In genomic region chr1:29991025-29991424, GRCh38 we compare ENCODE assay signal across 20 cellular contexts.
DNase-seq lines count a peak whose midpoint lies in the region; ATAC-seq and TF ChIP-seq lines count a peak whose summit lies in the region.
"Had no signal": no experiment of that assay in that cellular context is flagged by ENCODE, and none has a peak within 500 bp of the region (broad histone marks: within the 10 kb centered on the region; RNA-seq: fewer than 3 reads in every experiment).

No MANE protein-coding gene starts in this region.

- H3K4me3 ChIP-seq in mesendoderm (ENCODE audit: low read length) (no peak overlapping the region), PC-9 (no peak overlapping the region)

- no peaks in the 10 kb centered on the region for H3F3A ChIP-seq in PC-9 (ENCODE audit: insufficient read depth, low read depth)

- H3K56ac ChIP-seq in mesendoderm (ENCODE audit: low read length) = no peak overlapping the region

- H3K4me3 Mint-ChIP-seq in activated CD8-positive, alpha-beta T cell treated with anti-CD3 and anti-CD28 coated beads for 36 hours = no peak overlapping the region
- H3K4me3 Mint-ChIP-seq: CD4-positive, alpha-beta memory T cell; central memory CD8-positive, alpha-beta T cell; neural crest cell had no signal

- H3K27me3 ChIP-seq in mesendoderm (ENCODE audit: insufficient read depth, low read length, poor library complexity) (no peaks in the 10 kb centered on the region), PC-9 (ENCODE audit: insufficient read depth, low read depth) (no peaks in the 10 kb centered on the region)

- no TSS peak for BruUV-seq in PC-9 (replicated peaks; lab: Mats Ljungman, UMichigan)

- no peak overlapping the region for H2AK5ac ChIP-seq in mesendoderm (ENCODE audit: low read length)

- intact Hi-C loops in left ventricle myocardium superior (cut with micrococcal nuclease) (no loop called here), PC-9 (cut with micrococcal nuclease; ENCODE audit: unreplicated experiment) (no loop called here)
- intact Hi-C loops in activated CD8-positive, alpha-beta T cell treated with anti-CD3 and anti-CD28 coated beads for 36 hours (cut with micrococcal nuclease) = no loop called here

- H3K9me3 Mint-ChIP-seq in activated CD8-positive, alpha-beta T cell treated with anti-CD3 and anti-CD28 coated beads for 36 hours = peaks cover 20% of the 10 kb centered on the region

- ATAC-seq in left ventricle myocardium superior (peak; percentile 61), HG03520 (IDR thresholded peaks at IDR 0.05; ENCODE audit: unreplicated experiment) (no peak)
- no peak for ATAC-seq in activated CD8-positive, alpha-beta T cell treated with anti-CD3 and anti-CD28 coated beads for 36 hours
- ATAC-seq: stimulated activated naive CD8-positive, alpha-beta T cell treated with anti-CD3 and anti-CD28 coated beads, Interleukin-15, Interleukin-2, amounts not matched to agents 100 U/mL and 50 U/mL, for 24 hours had no signal

- H3K4ac ChIP-seq in mesendoderm (ENCODE audit: low read depth, low read length) = no peak overlapping the region

- H3K36me3 ChIP-seq in mesendoderm (ENCODE audit: control insufficient read depth, insufficient read depth, low read length) (no peaks in the 10 kb centered on the region), PC-9 (ENCODE audit: low read depth) (no peaks in the 10 kb centered on the region)

- DNase-seq in stimulated activated CD4-positive, alpha-beta T cell treated with anti-CD3 and anti-CD28 coated beads, Interleukin-15, amount 100 ng/mL, for 24 hours = peak; percentile 6
- DNase-seq in stimulated activated CD4-positive, alpha-beta T cell treated with anti-CD3 and anti-CD28 coated beads, Interleukin-4, amount 100 ng/mL, for 1 hour = no peak
- DNase-seq in left ventricle myocardium superior = peak; percentile 50
- DNase-seq in mesendoderm = peak; percentile 57
- no peak for DNase-seq in PC-9
- DNase-seq in activated CD8-positive, alpha-beta T cell treated with anti-CD3 and anti-CD28 coated beads for 36 hours = no peak
- DNase-seq in hippocampal formation (lab: John Stamatoyannopoulos, UW) = no peak
- DNase-seq: activated CD4-positive, alpha-beta T cell treated with anti-CD3 and anti-CD28 coated beads for 1 hour; activated gamma-delta T cell; amniotic stem cell; CD4-positive, alpha-beta memory T cell; DMS79; effector memory CD4-positive, alpha-beta T cell; hypothalamus; NCI-H1694; NK-92 treated with Interleukin-12 subunit alpha and Interleukin-12 subunit beta, amount 100 ng/mL, for 24 hours; stimulated activated naive CD8-positive, alpha-beta T cell treated with anti-CD3 and anti-CD28 coated beads, Interleukin-15, Interleukin-2, amounts not matched to agents 100 U/mL and 50 U/mL, for 24 hours had no signal

- no peak overlapping the region for H2AFZ ChIP-seq in PC-9

- no peak overlapping the region for H2BK5ac ChIP-seq in mesendoderm (ENCODE audit: low read length)

- H3K79me2 ChIP-seq in mesendoderm (ENCODE audit: control insufficient read depth, insufficient read depth, low read length) = no peaks in the 10 kb centered on the region
- no peaks in the 10 kb centered on the region for H3K79me2 ChIP-seq in PC-9 (ENCODE audit: low read depth)

- H3K23ac ChIP-seq in mesendoderm (ENCODE audit: low read length) = no peak overlapping the region

- H3K27ac ChIP-seq in mesendoderm (ENCODE audit: low read depth, low read length) (no peak overlapping the region), PC-9 (no peak overlapping the region)

- H4K20me1 ChIP-seq in PC-9 (ENCODE audit: insufficient read depth) = no peaks in the 10 kb centered on the region

- CTCF ChIA-PET in PC-9 (lab: Charles Lee) = no interaction called here
- CTCF ChIA-PET in activated CD8-positive, alpha-beta T cell treated with anti-CD3 and anti-CD28 coated beads for 36 hours (lab: Charles Lee) = no interaction called here

- H3K9me3 ChIP-seq in PC-9 (ENCODE audit: insufficient read depth, low read depth) = no peaks in the 10 kb centered on the region

- no peak overlapping the region for H2BK15ac ChIP-seq in mesendoderm (replicated peaks; ENCODE audit: low read depth)

- WGBS in mesendoderm (ENCODE audit: extremely low coverage, insufficient coverage, low lambda C conversion rate) = no CpG with 5 or more reads among the region's 15 CpGs

- no peak overlapping the region for H2BK120ac ChIP-seq in mesendoderm (ENCODE audit: low read depth, low read length)

- no peaks in the 10 kb centered on the region for H3K79me1 ChIP-seq in mesendoderm (ENCODE audit: low read length)

- H3K4me2 ChIP-seq in mesendoderm (ENCODE audit: low read length) (no peak overlapping the region), PC-9 (no peak overlapping the region)

- H3K27ac Mint-ChIP-seq in activated CD8-positive, alpha-beta T cell treated with anti-CD3 and anti-CD28 coated beads for 36 hours = no peak overlapping the region
- H3K27ac Mint-ChIP-seq: CD4-positive, alpha-beta memory T cell had no signal

- H3K9ac ChIP-seq in mesendoderm (ENCODE audit: low read length) = no peak overlapping the region

- H3K27me3 Mint-ChIP-seq in activated CD8-positive, alpha-beta T cell treated with anti-CD3 and anti-CD28 coated beads for 36 hours = peaks cover 7% of the 10 kb centered on the region

- POLR2A ChIA-PET in PC-9 (lab: Charles Lee; ENCODE audit: unreplicated experiment) = no interaction called here
- POLR2A ChIA-PET in activated CD8-positive, alpha-beta T cell treated with anti-CD3 and anti-CD28 coated beads for 36 hours (lab: Charles Lee) = no interaction called here

- H3K18ac ChIP-seq in mesendoderm (ENCODE audit: low read length) = no peak overlapping the region

- no peak for TF ChIP-seq CTCF in PC-9 (conservative IDR thresholded peaks at IDR 0.05)
- TF ChIP-seq CTCF in activated CD8-positive, alpha-beta T cell treated with anti-CD3 and anti-CD28 coated beads for 36 hours (IDR thresholded peaks at IDR 0.05) = no peak

- no peak overlapping the region for H4K5ac ChIP-seq in mesendoderm (ENCODE audit: low read length)

- no peak overlapping the region for H4K8ac ChIP-seq in mesendoderm (ENCODE audit: low read depth, low read length)

- no peaks in the 10 kb centered on the region for H3K4me1 Mint-ChIP-seq in activated CD8-positive, alpha-beta T cell treated with anti-CD3 and anti-CD28 coated beads for 36 hours (ENCODE audit: low read depth)
- H3K4me1 Mint-ChIP-seq: CD4-positive, alpha-beta memory T cell; central memory CD8-positive, alpha-beta T cell had no signal

- H3K36me3 Mint-ChIP-seq in activated CD8-positive, alpha-beta T cell treated with anti-CD3 and anti-CD28 coated beads for 36 hours (ENCODE audit: low read depth) = peaks cover 5% of the 10 kb centered on the region

- no peaks in the 10 kb centered on the region for H3K9me2 ChIP-seq in PC-9 (ENCODE audit: insufficient read depth)

- H3K4me1 ChIP-seq in mesendoderm (ENCODE audit: control insufficient read depth, low read depth, low read length) (no peaks in the 10 kb centered on the region), PC-9 (replicated peaks; ENCODE audit: insufficient read depth) (0 out of 2 replicates have a peak, but pooled peaks cover 4% of the 10 kb centered on the region)

Comparison
In these comparisons a context has a peak if more than half of its experiments do, and no peak if none do; other contexts are left out.
1. DNase-seq: peak in stimulated activated CD4-positive, alpha-beta T cell treated with anti-CD3 and anti-CD28 coated beads, Interleukin-15, amount 100 ng/mL, for 24 hours (single experiment), left ventricle myocardium superior (single experiment) and mesendoderm (single experiment); none in stimulated activated CD4-positive, alpha-beta T cell treated with anti-CD3 and anti-CD28 coated beads, Interleukin-4, amount 100 ng/mL, for 1 hour (single experiment), PC-9 (0 of 2), activated CD8-positive, alpha-beta T cell treated with anti-CD3 and anti-CD28 coated beads for 36 hours (single experiment) and hippocampal formation (0 of 2).